In genomic region chr5:126972062-126972895, GRCh38 we compare ENCODE assay signal across 8 cellular contexts. TPM values are rescaled to one million over a fixed set of nuclear protein-coding genes. Genes with fewer than 3 reads are reported as not detected.
DNase-seq lines count a peak whose midpoint lies in the region; ATAC-seq and TF ChIP-seq lines count a peak whose summit lies in the region.

No MANE protein-coding gene starts in this region.

- no peak overlapping the region for H2AFZ ChIP-seq in hepatocyte

- no peaks in the 10 kb centered on the region for H3K27me3 ChIP-seq in hepatocyte

- H3K4me3 Mint-ChIP-seq in T-helper 17 cell, result peak overlapping the region; percentile 68

- H3K4me1 ChIP-seq in hepatocyte (ENCODE audit: insufficient read depth), result no peaks in the 10 kb centered on the region

- WGBS in hepatocyte (ENCODE audit: low lambda C conversion rate, missing lambda C conversion rate), result 70% methylated on average over 4 of the region's 4 CpGs

- H3K9me3 ChIP-seq in T-helper 17 cell (ENCODE audit: control insufficient read depth, low read length, poor library complexity, severe bottlenecking) (no peaks in the 10 kb centered on the region), hepatocyte (ENCODE audit: low read depth) (no peaks in the 10 kb centered on the region)

- peak overlapping the region; percentile 75 for H3K27ac Mint-ChIP-seq in T-helper 17 cell

- DNase-seq in GDM1 (lab: John Stamatoyannopoulos, UW), result peak; percentile 48
- no peak for DNase-seq in T-helper 17 cell
- peak; percentile 30 to 37 for DNase-seq in left colon
- DNase-seq in DMS79 (lab: John Stamatoyannopoulos, UW), result no peak
- no peak for DNase-seq in foreskin fibroblast
- no peak for DNase-seq in hepatocyte (ENCODE audit: low spot score)

- intact Hi-C loops in left colon (cut with DNase I, micrococcal nuclease), result no loop called here

- peaks cover 24% of the 10 kb centered on the region for H3K4me1 Mint-ChIP-seq in T-helper 17 cell

- no peaks in the 10 kb centered on the region for H4K20me1 ChIP-seq in hepatocyte (ENCODE audit: insufficient read depth, poor library complexity, severe bottlenecking)

- TF ChIP-seq CTCF in foreskin fibroblast (IDR thresholded peaks at IDR 0.05; ENCODE audit: low read depth, low read length) (no peak), hepatocyte (IDR thresholded peaks at IDR 0.05; ENCODE audit: poor library complexity) (no peak)

- H3K36me3 Mint-ChIP-seq in T-helper 17 cell (ENCODE audit: low read depth), result peaks cover 4% of the 10 kb centered on the region

- H3K36me3 ChIP-seq in hepatocyte (replicated peaks; ENCODE audit: insufficient read depth, low read depth), result no peaks in the 10 kb centered on the region

- no peaks in the 10 kb centered on the region for H3K27me3 Mint-ChIP-seq in T-helper 17 cell

- no peak overlapping the region for H3K27ac ChIP-seq in hepatocyte

- H3K4me2 ChIP-seq in hepatocyte, result no peak overlapping the region

- H3K4me3 ChIP-seq in foreskin fibroblast (ENCODE audit: low read depth in 1 of 2, low read length in 2 of 2) (no peak overlapping the region), hepatocyte (no peak overlapping the region)

- ATAC-seq in GM19351 (IDR thresholded peaks at IDR 0.05; ENCODE audit: unreplicated experiment) (peak; percentile 68), HG03354 (IDR thresholded peaks at IDR 0.05; ENCODE audit: poor library complexity, severe bottlenecking, unreplicated experiment) (peak; percentile 76), T-helper 17 cell (peak; percentile 78), left colon (peak; percentile 91)

- H3K79me2 ChIP-seq in hepatocyte, result no peaks in the 10 kb centered on the region

- H3K9me2 ChIP-seq in hepatocyte (replicated peaks; ENCODE audit: insufficient read depth), result no peaks in the 10 kb centered on the region

RNA-seq across cellular contexts. Expression of gene MARCHF3, which starts 58.1 kb away (rescaled TPM):
- total RNA-seq in T-helper 17 cell (1 to 10 TPM; 6.6 to 8.4 TPM), left colon (10 to 100 TPM; 40.3 to 57.7 TPM), hepatocyte (3.5 and 9.4 TPM in 2 replicates)
- 20.4 and 24.3 TPM in 2 replicates for polyA plus RNA-seq in hepatocyte

Comparison
In these comparisons a context has a peak if more than half of its experiments do, and no peak if none do; other contexts are left out.
1. DNase-seq: peak in GDM1 (single experiment) and left colon (2 of 2); none in T-helper 17 cell (0 of 3), DMS79 (single experiment), foreskin fibroblast (0 of 2) and hepatocyte (single experiment).
2. Peak in every context shown above with its lines, with median percentiles within 50 percentile points of each other: ATAC-seq.